ENCODE assay signal across 12 cellular contexts in genomic region chr14:38290601-38291190, GRCh38. TPM values are rescaled to one million over a fixed set of nuclear protein-coding genes. Genes with fewer than 3 reads are reported as not detected.
A peak's percentile ranks its signal among the peaks of the same experiment; 100 is the strongest.
DNase-seq lines count a peak whose midpoint lies in the region; ATAC-seq, FAIRE-seq and TF ChIP-seq lines count a peak whose summit lies in the region.
"Had no signal": no experiment of that assay in that cellular context is flagged by ENCODE, and none has a peak within 500 bp of the region (broad histone marks: within the 10 kb centered on the region; RNA-seq: fewer than 3 reads in every experiment).

No MANE protein-coding gene starts in this region.

- H3K27ac Mint-ChIP-seq in MCF 10A (ENCODE audit: low read depth, unreplicated experiment) (peak overlapping the region; percentile 76), astrocyte (ENCODE audit: unreplicated experiment) (no peak overlapping the region)

- H3K27me3 Mint-ChIP-seq in MCF 10A (ENCODE audit: insufficient read depth, unreplicated experiment), result no peaks in the 10 kb centered on the region
- no peaks in the 10 kb centered on the region for H3K27me3 Mint-ChIP-seq in astrocyte (ENCODE audit: low read depth, unreplicated experiment)

- in situ Hi-C loops in mammary epithelial cell (cut with MboI; ENCODE audit: low sequenced_read_pairs in 2 of 2), result no loop called here

- H3K4me1 ChIP-seq in mammary epithelial cell (ENCODE audit: insufficient read depth, low read length) (no peaks in the 10 kb centered on the region), astrocyte (ENCODE audit: insufficient read depth, low read length) (peaks cover 22% of the 10 kb centered on the region), upper lobe of right lung (peaks cover 3% of the 10 kb centered on the region)

- dilution Hi-C loops in mammary epithelial cell (cut with HindIII; ENCODE audit: low sequenced_read_pairs), result no loop called here

- POLR2A ChIA-PET in MCF 10A (lab: Yijun Ruan, JAX), result interaction anchor here (0.9 to 1.7 kb wide), 4 partner anchors 10 to 91 kb away, joined by 3 to 8 read pairs (median 6); no protein-coding TSS in a partner anchor

- TF ChIP-seq CTCF in MCF 10A (IDR thresholded peaks at IDR 0.05; ENCODE audit: unreplicated experiment), result no peak
- TF ChIP-seq CTCF in mammary epithelial cell (conservative IDR thresholded peaks at IDR 0.05 in 1 of 2, IDR thresholded peaks at IDR 0.05 in 1 of 2; ENCODE audit: extremely low read depth in 1 of 2, insufficient read depth in 1 of 2, low read depth in 1 of 2, low read length in 2 of 2), result no peak
- TF ChIP-seq CTCF in astrocyte (IDR thresholded peaks at IDR 0.05; ENCODE audit: insufficient read depth, low read depth, low read length), result no peak
- TF ChIP-seq CTCF in upper lobe of right lung (IDR thresholded peaks at IDR 0.05), result no peak

- BruUV-seq in MCF 10A (replicated peaks; lab: Mats Ljungman, UMichigan) (no TSS peak), mammary epithelial cell (replicated peaks; lab: Mats Ljungman, UMichigan) (no TSS peak)

- H3K4me3 ChIP-seq in mammary epithelial cell (replicated peaks in 1 of 3; ENCODE audit: insufficient read depth in 1 of 3, low read depth in 2 of 3, low read length in 3 of 3), result no peak overlapping the region
- H3K4me3 ChIP-seq in astrocyte (ENCODE audit: insufficient read depth, low read depth, low read length), result no peak overlapping the region
- no peak overlapping the region for H3K4me3 ChIP-seq in upper lobe of right lung

- H3K4me2 ChIP-seq in mammary epithelial cell (ENCODE audit: insufficient read depth, low read depth, low read length), result no peak overlapping the region
- peak overlapping the region; percentile 19 for H3K4me2 ChIP-seq in astrocyte (ENCODE audit: low read length)

- H3K79me2 ChIP-seq in mammary epithelial cell (ENCODE audit: insufficient read depth, low read length) (no peaks in the 10 kb centered on the region), astrocyte (ENCODE audit: insufficient read depth, low read length) (no peaks in the 10 kb centered on the region)

- H3K36me3 Mint-ChIP-seq in MCF 10A (ENCODE audit: insufficient read depth, unreplicated experiment) (no peaks in the 10 kb centered on the region), astrocyte (ENCODE audit: low read depth, unreplicated experiment) (no peaks in the 10 kb centered on the region)

- CTCF ChIA-PET in MCF 10A (lab: Yijun Ruan, JAX), result interaction anchor here (0.6 to 0.9 kb wide), 3 partner anchors 34 to 656 kb away, joined by 3 read pairs; no protein-coding TSS in a partner anchor
- CTCF ChIA-PET in mammary epithelial cell (lab: Charles Lee; ENCODE audit: low non-redundant PET), result no interaction called here

- intact Hi-C loops in MCF 10A (cut with micrococcal nuclease) (loop anchor here (1.0 to 2.0 kb wide), 2 partner anchors 16 to 48 kb away; no protein-coding TSS in a partner anchor), mammary epithelial cell (cut with micrococcal nuclease) (no loop called here), upper lobe of right lung (cut with DNase I) (no loop called here)

- ATAC-seq in upper lobe of right lung, result peak; percentile 80
- ATAC-seq in HG03135 (IDR thresholded peaks at IDR 0.05; ENCODE audit: unreplicated experiment), result no peak

- no peaks in the 10 kb centered on the region for H3K27me3 ChIP-seq in mammary epithelial cell (ENCODE audit: insufficient read depth, low read length)
- no peaks in the 10 kb centered on the region for H3K27me3 ChIP-seq in astrocyte (ENCODE audit: insufficient read depth, low read length)
- H3K27me3 ChIP-seq in upper lobe of right lung, result no peaks in the 10 kb centered on the region

- H3K4me3 Mint-ChIP-seq in MCF 10A (ENCODE audit: unreplicated experiment) (peak overlapping the region; percentile 13), astrocyte (ENCODE audit: unreplicated experiment) (no peak overlapping the region)

- DNase-seq in MCF 10A (ENCODE audit: unreplicated experiment), result peak; percentile 87
- DNase-seq in mammary epithelial cell, result no peak
- peak; percentile 97 for DNase-seq in astrocyte (ENCODE audit: low read depth)
- DNase-seq in upper lobe of right lung, result no peak
- DNase-seq in medulla oblongata (ENCODE audit: extremely low spot score), result no peak
- DNase-seq in NCI-H446 treated with DMSO at 0.1 percent for 48 hours (lab: John Stamatoyannopoulos, UW), result no peak
- DNase-seq: AML-193; cerebellar nuclear complex; NCI-H146; stimulated activated naive CD4-positive, alpha-beta T cell treated with Interleukin-2 at 50 U/mL for 16 hours had no signal

- H3K9ac ChIP-seq in mammary epithelial cell (ENCODE audit: insufficient read depth, low read length), result no peak overlapping the region
- H3K9ac ChIP-seq in astrocyte (ENCODE audit: low read length), result peak overlapping the region; percentile 26

- peaks cover 18% of the 10 kb centered on the region for H3K9me3 Mint-ChIP-seq in MCF 10A (ENCODE audit: unreplicated experiment)
- H3K9me3 Mint-ChIP-seq in astrocyte (ENCODE audit: unreplicated experiment), result peaks cover 3% of the 10 kb centered on the region

- no peaks in the 10 kb centered on the region for H4K20me1 ChIP-seq in mammary epithelial cell (ENCODE audit: insufficient read depth, low read length)
- H4K20me1 ChIP-seq in astrocyte (ENCODE audit: insufficient read depth, low read length), result no peaks in the 10 kb centered on the region

- peaks cover 15% of the 10 kb centered on the region for H3K9me3 ChIP-seq in mammary epithelial cell (replicated peaks; ENCODE audit: insufficient read depth, low read length)
- H3K9me3 ChIP-seq in astrocyte (ENCODE audit: insufficient read depth, low read depth, low read length), result no peaks in the 10 kb centered on the region
- no peaks in the 10 kb centered on the region for H3K9me3 ChIP-seq in upper lobe of right lung

- H3K27ac ChIP-seq in mammary epithelial cell (ENCODE audit: insufficient read depth, low read depth, low read length) (no peak overlapping the region), astrocyte (ENCODE audit: low read depth, low read length) (peak overlapping the region; percentile 74), upper lobe of right lung (peak overlapping the region; percentile 51)

- no peak overlapping the region for H2AFZ ChIP-seq in mammary epithelial cell (ENCODE audit: low read depth, low read length)
- no peak overlapping the region for H2AFZ ChIP-seq in astrocyte (ENCODE audit: low read depth, low read length)

- WGBS in mammary epithelial cell (ENCODE audit: low coverage, missing lambda C conversion rate), result 45% methylated on average over 5 of the region's 5 CpGs

- FAIRE-seq in astrocyte (lab: Jason Lieb, UNC), result peak; percentile 52
- peak; percentile 62 for FAIRE-seq in islet of Langerhans (lab: Jason Lieb, UNC)

- no peaks in the 10 kb centered on the region for H3K36me3 ChIP-seq in mammary epithelial cell (ENCODE audit: insufficient read depth, low read length)
- H3K36me3 ChIP-seq in astrocyte (ENCODE audit: insufficient read depth, low read length), result no peaks in the 10 kb centered on the region
- no peaks in the 10 kb centered on the region for H3K36me3 ChIP-seq in upper lobe of right lung

- H3K4me1 Mint-ChIP-seq in MCF 10A (ENCODE audit: insufficient read depth, unreplicated experiment) (peaks cover 46% of the 10 kb centered on the region), astrocyte (ENCODE audit: low read depth, unreplicated experiment) (peaks cover 18% of the 10 kb centered on the region)

RNA-seq across cellular contexts. Expression of gene CLEC14A, which starts 34.8 kb away (rescaled TPM):
- total RNA-seq in MCF 10A (2022) (not detected in 2 replicates), mammary epithelial cell (not detected), astrocyte (not detected in 2 replicates), upper lobe of right lung (87.6 TPM)
- polyA plus RNA-seq in mammary epithelial cell, result not detected
- polyA minus RNA-seq in mammary epithelial cell, result not detected

Comparison
In these comparisons a context has a peak if more than half of its experiments do, and no peak if none do; other contexts are left out.
1. DNase-seq: peak in MCF 10A (single experiment) and astrocyte (single experiment); none in mammary epithelial cell (single experiment), upper lobe of right lung (single experiment), medulla oblongata (single experiment) and NCI-H446 treated with DMSO at 0.1 percent for 48 hours (single experiment).
2. RNA of gene CLEC14A, which starts 34.8 kb away (total RNA-seq): 87.6 TPM in upper lobe of right lung (single experiment); not detected in mammary epithelial cell, not detected in MCF 10A and not detected in astrocyte; every median in the first group is over 10 times any median in the second.